ENCODE assay signal across 1 cellular context in the genomic region with DNA sequence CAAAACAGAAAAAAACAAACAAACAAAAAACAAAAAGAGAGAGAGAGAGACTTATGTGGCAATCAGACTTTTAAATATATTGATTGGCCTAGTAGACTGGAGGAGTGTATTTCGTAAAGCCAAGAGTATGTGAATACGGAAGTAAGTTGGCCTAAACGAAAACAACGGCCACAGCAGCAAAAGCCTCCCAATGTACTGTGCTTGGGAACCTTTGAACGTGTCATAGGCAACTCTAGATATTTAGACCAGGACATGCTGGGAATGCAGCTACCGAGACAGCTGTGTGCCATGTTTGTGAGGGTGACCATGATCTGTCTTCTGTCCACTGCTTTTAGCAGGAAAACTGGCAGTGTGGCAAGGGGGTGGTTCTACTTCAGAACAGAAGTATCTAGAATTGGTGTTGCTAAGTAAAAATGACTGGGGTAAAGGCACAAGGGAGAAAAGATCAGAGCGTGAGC.
A peak's percentile ranks its signal among the peaks of the same experiment; 100 is the strongest.
TF ChIP-seq lines count a peak whose summit lies in the region.

No MANE protein-coding gene starts in this region.

TF ChIP-seq in HepG2, 621 proteins besides CTCF, POLR2A, EP300 and RAD21 (continued from another document):
- TF ChIP-seq NAIF1 (CRISPR knock-in tag; IDR thresholded peaks at IDR 0.05; ENCODE audit: borderline replicate concordance): peak; percentile 83; the same call in 1 of the 2 replicates
- no peak for TF ChIP-seq CREB1 (IDR thresholded peaks at IDR 0.05)
- TF ChIP-seq CREB1 (CRISPR knock-in tag; IDR thresholded peaks at IDR 0.05): 0 out of 2 replicates have a peak, but pooled peaks have one; percentile 20
- no peak for TF ChIP-seq RFX3 (CRISPR knock-in tag; IDR thresholded peaks at IDR 0.05)
- TF ChIP-seq ELF1 (CRISPR knock-in tag; IDR thresholded peaks at IDR 0.05): peak; percentile 39; the same call in 1 of the 2 replicates
- TF ChIP-seq ZNF33A (CRISPR knock-in tag; IDR thresholded peaks at IDR 0.05; ENCODE audit: borderline replicate concordance): no peak
